ENCODE assay signal across 1 cellular context in genomic region chr19:3546119-3546518, GRCh38.
A peak's percentile ranks its signal among the peaks of the same experiment; 100 is the strongest.
TF ChIP-seq lines count a peak whose summit lies in the region.

No MANE protein-coding gene starts in this region.

TF ChIP-seq in K562, 482 proteins besides CTCF, POLR2A, EP300 and RAD21:
- TF ChIP-seq FOXJ2 (tag; IDR thresholded peaks at IDR 0.05) (no peak), POLR2G (IDR thresholded peaks at IDR 0.05; ENCODE audit: low read depth, low read length) (peak; percentile 53; the same call in 1 of the 2 replicates), HNRNPK (IDR thresholded peaks at IDR 0.05; ENCODE audit: low read depth, low read length, poor library complexity, severe bottlenecking) (no peak)
TF ChIP-seq in K562: peak in this region for 1.
